Comparison of ENCODE assay signal across 8 cellular contexts in genomic region chr9:113401027-113401792, GRCh38. TPM values are rescaled to one million over a fixed set of nuclear protein-coding genes. Genes with fewer than 3 reads are reported as not detected.
DNase-seq lines count a peak whose midpoint lies in the region; ATAC-seq and TF ChIP-seq lines count a peak whose summit lies in the region.

Gene ALAD (minus strand): TSS chr9:113401284. CDS start chr9:113393559, 7,725 bp downstream.

- peak within 1 kb of the TSS; percentile 93 for H2AFZ ChIP-seq in PC-9

- H3K27me3 ChIP-seq in PC-9 (ENCODE audit: insufficient read depth, low read depth) = no peaks in the 10 kb centered on the region
- H3K27me3 ChIP-seq in muscle layer of colon (ENCODE audit: control insufficient read depth in 1 of 2, insufficient read depth in 2 of 2, low read length in 2 of 2) = no peaks in the 10 kb centered on the region

- POLR2A ChIA-PET in PC-9 (lab: Charles Lee; ENCODE audit: unreplicated experiment) = interaction anchor here (0.6 to 1.0 kb wide), 7 partner anchors 9 to 257 kb away, joined by 3 to 8 read pairs (median 5); partner anchors contain the start of genes C9orf43, CDC26, POLE3 and WDR31

- H3K4me1 ChIP-seq in PC-9 (replicated peaks; ENCODE audit: insufficient read depth) (peaks cover 32% of the 10 kb centered on the region), muscle layer of colon (ENCODE audit: insufficient read depth, low read length) (peaks cover 17% of the 10 kb centered on the region)

- H3K79me2 ChIP-seq in PC-9 (ENCODE audit: low read depth) = no peaks in the 10 kb centered on the region

- peak; percentile 89 for TF ChIP-seq CTCF in PC-9 (conservative IDR thresholded peaks at IDR 0.05)

- H4K20me1 ChIP-seq in PC-9 (ENCODE audit: insufficient read depth) = 0 out of 2 replicates have a peak, but pooled peaks cover 7% of the 10 kb centered on the region

- H3K4me3 ChIP-seq in PC-9 = peak within 1 kb of the TSS; percentile 75
- H3K4me3 ChIP-seq in muscle layer of colon (ENCODE audit: low read depth in 1 of 2, low read length in 2 of 2) = peak within 1 kb of the TSS; percentile 78 to 87

- BruUV-seq in PC-9 (replicated peaks; lab: Mats Ljungman, UMichigan) = no TSS peak

- in situ Hi-C loops in KBM-7 (cut with MboI; ENCODE audit: low pct_unique_long_range_greater_than_20kb, low sequenced_read_pairs) = no loop called here

- CTCF ChIA-PET in PC-9 (lab: Charles Lee) = interaction anchor here (0.5 to 2.8 kb wide), 4 partner anchors 9 to 62 kb away, joined by 3 to 9 read pairs (median 6); partner anchors contain the start of genes C9orf43, POLE3 and WDR31

- ATAC-seq in GM21717 (IDR thresholded peaks at IDR 0.05; ENCODE audit: unreplicated experiment) = peak; percentile 97

- intact Hi-C loops in PC-9 (cut with micrococcal nuclease; ENCODE audit: unreplicated experiment) = loop anchor here (1.0 to 5.0 kb wide), 6 partner anchors 19 to 258 kb away; no protein-coding TSS in a partner anchor

- H3K9me3 ChIP-seq in PC-9 (ENCODE audit: insufficient read depth, low read depth) = no peaks in the 10 kb centered on the region
- H3K9me3 ChIP-seq in muscle layer of colon (ENCODE audit: low read length) = no peaks in the 10 kb centered on the region

- H3K36me3 ChIP-seq in PC-9 (ENCODE audit: low read depth) (no peaks in the 10 kb centered on the region), muscle layer of colon (ENCODE audit: insufficient read depth, low read length) (no peaks in the 10 kb centered on the region)

- H3K4me2 ChIP-seq in PC-9 = peak within 1 kb of the TSS; percentile 77

- TF ChIP-seq POLR2A in erythroblast (IDR thresholded peaks at IDR 0.05; ENCODE audit: low read length) = peak; percentile 87

- H3K9ac ChIP-seq in muscle layer of colon (ENCODE audit: low read length) = peak within 1 kb of the TSS; percentile 81

- H3F3A ChIP-seq in PC-9 (ENCODE audit: insufficient read depth, low read depth) = peaks cover 29% of the 10 kb centered on the region

- peak; percentile 96 for DNase-seq in DMS79 (lab: John Stamatoyannopoulos, UW)
- peak; percentile 99 for DNase-seq in KBM-7
- DNase-seq in PC-9 = peak; percentile 93 to 100
- peak; percentile 99 for DNase-seq in activated T-cell treated with anti-CD3 and anti-CD28 coated beads, Interleukin-2, amount 50 U/mL, for 1 hour
- DNase-seq in erythroblast (lab: John Stamatoyannopoulos, UW) = peak; percentile 100
- DNase-seq in stimulated activated CD8-positive, alpha-beta memory T cell treated with anti-CD3 and anti-CD28 coated beads, Interleukin-7, amount 100 ng/mL, for 24 hours (ENCODE audit: low read depth) = peak; percentile 98

- H3K9me2 ChIP-seq in PC-9 (ENCODE audit: insufficient read depth) = no peaks in the 10 kb centered on the region

- H3K27ac ChIP-seq in PC-9 (peak within 1 kb of the TSS; percentile 14; the same call in 1 of the 2 replicates), muscle layer of colon (ENCODE audit: low read depth, low read length) (peak within 1 kb of the TSS; percentile 74)

RNA-seq across cellular contexts. Expression of gene ALAD, which starts in this region (rescaled TPM):
- total RNA-seq in PC-9 (2021) = 33.3 and 42.7 TPM in 2 replicates

Comparison
In these comparisons a context has a peak if more than half of its experiments do, and no peak if none do; other contexts are left out.
1. Peak in every context shown above with its lines: DNase-seq, ATAC-seq, H3K4me3 ChIP-seq and H3K27ac ChIP-seq.